ENCODE assay signal across 12 cellular contexts in the genomic region with DNA sequence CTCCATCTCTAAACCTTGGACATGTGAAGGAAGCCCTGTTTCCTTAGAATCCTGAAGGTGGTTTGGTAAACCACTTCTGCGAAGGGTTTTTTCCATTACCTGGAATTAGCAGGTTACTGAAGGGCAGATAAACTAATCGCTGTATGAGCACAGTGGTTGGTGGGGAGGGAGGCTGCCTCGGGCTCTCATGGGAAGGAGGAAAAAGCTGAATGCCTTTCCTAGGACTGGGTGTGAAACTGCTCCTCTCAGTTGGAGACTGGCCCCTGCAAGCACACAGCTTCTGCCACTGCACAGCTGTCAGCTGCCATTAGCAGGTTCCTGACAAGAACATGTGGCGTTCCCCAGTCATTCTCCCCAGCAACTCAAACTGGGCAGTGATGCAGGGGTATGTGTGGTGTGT.
DNase-seq lines count a peak whose midpoint lies in the region; ATAC-seq, FAIRE-seq and TF ChIP-seq lines count a peak whose summit lies in the region.
"Had no signal": no experiment of that assay in that cellular context is flagged by ENCODE, and none has a peak within 500 bp of the region (broad histone marks: within the 10 kb centered on the region; RNA-seq: fewer than 3 reads in every experiment).

No MANE protein-coding gene starts in this region.

- H3K79me1 ChIP-seq in mesendoderm (ENCODE audit: low read length), result no peaks in the 10 kb centered on the region

- H4K20me1 ChIP-seq in astrocyte (ENCODE audit: insufficient read depth, low read length) (no peaks in the 10 kb centered on the region), PC-9 (ENCODE audit: insufficient read depth) (no peaks in the 10 kb centered on the region)

- CTCF ChIA-PET in HEK293 (lab: Yijun Ruan, JAX) (interaction anchor here (1.0 kb wide), 1 partner anchor 163 kb away, joined by 3 read pairs; no protein-coding TSS in a partner anchor), PC-9 (lab: Charles Lee) (interaction anchor here (1.4 kb wide), 1 partner anchor 13 kb away, joined by 4 read pairs; no protein-coding TSS in a partner anchor)

- POLR2A ChIA-PET in HEK293 (lab: Yijun Ruan, JAX) (no interaction called here), PC-9 (lab: Charles Lee; ENCODE audit: unreplicated experiment) (interaction anchor here (0.7 kb wide), 1 partner anchor 13 kb away, joined by 8 read pairs; no protein-coding TSS in a partner anchor)

- intact Hi-C loops in PC-9 (cut with micrococcal nuclease; ENCODE audit: unreplicated experiment), result no loop called here

- H3K79me2 ChIP-seq in astrocyte (ENCODE audit: insufficient read depth, low read length) (no peaks in the 10 kb centered on the region), mesendoderm (ENCODE audit: control insufficient read depth, insufficient read depth, low read length) (no peaks in the 10 kb centered on the region), PC-9 (ENCODE audit: low read depth) (no peaks in the 10 kb centered on the region)

- H3K56ac ChIP-seq in mesendoderm (ENCODE audit: low read length), result no peak overlapping the region

- H3K4me1 ChIP-seq in HEK293 (ENCODE audit: control insufficient read depth, insufficient read depth, low read length) (no peaks in the 10 kb centered on the region), astrocyte (ENCODE audit: insufficient read depth, low read length) (peaks cover 39% of the 10 kb centered on the region), mesendoderm (ENCODE audit: control insufficient read depth, low read depth, low read length) (peaks cover 7% of the 10 kb centered on the region), PC-9 (replicated peaks; ENCODE audit: insufficient read depth) (no peaks in the 10 kb centered on the region; the same call in 1 of the 2 replicates)
- H3K4me1 ChIP-seq: uterus had no signal

- no peak overlapping the region for H3K4me3 Mint-ChIP-seq in astrocyte (ENCODE audit: unreplicated experiment)
- H3K4me3 Mint-ChIP-seq: T-helper 1 cell treated with Interleukin-12 subunit alpha and Interleukin-12 subunit beta and Interleukin-4 antibody, amounts not matched to agents 30 μg/mL and 1 μg/mL, for 36 hours had no signal

- peak overlapping the region; percentile 68 for H3K4me2 ChIP-seq in astrocyte (ENCODE audit: low read length)
- H3K4me2 ChIP-seq in mesendoderm (ENCODE audit: low read length), result no peak overlapping the region
- H3K4me2 ChIP-seq in PC-9, result no peak overlapping the region

- no peaks in the 10 kb centered on the region for H3F3A ChIP-seq in PC-9 (ENCODE audit: insufficient read depth, low read depth)

- no peak overlapping the region for H4K8ac ChIP-seq in mesendoderm (ENCODE audit: low read depth, low read length)

- H2AFZ ChIP-seq in astrocyte (ENCODE audit: low read depth, low read length), result no peak overlapping the region
- no peak overlapping the region for H2AFZ ChIP-seq in PC-9

- H2AK5ac ChIP-seq in mesendoderm (ENCODE audit: low read length), result no peak overlapping the region

- H3K4ac ChIP-seq in mesendoderm (ENCODE audit: low read depth, low read length), result no peak overlapping the region

- no peak overlapping the region for H3K23ac ChIP-seq in mesendoderm (ENCODE audit: low read length)

- no peak overlapping the region for H4K5ac ChIP-seq in mesendoderm (ENCODE audit: low read length)

- H3K27me3 Mint-ChIP-seq in astrocyte (ENCODE audit: low read depth, unreplicated experiment), result no peaks in the 10 kb centered on the region

- H2BK5ac ChIP-seq in mesendoderm (ENCODE audit: low read length), result no peak overlapping the region

- H3K36me3 Mint-ChIP-seq in astrocyte (ENCODE audit: low read depth, unreplicated experiment), result peaks cover 3% of the 10 kb centered on the region

- no TSS peak for BruUV-seq in PC-9 (replicated peaks; lab: Mats Ljungman, UMichigan)

- FAIRE-seq in astrocyte (lab: Jason Lieb, UNC) (no peak), GM12892 (lab: Jason Lieb, UNC) (no peak)

- no CpG with 5 or more reads among the region's 4 CpGs for WGBS in mesendoderm (ENCODE audit: extremely low coverage, insufficient coverage, low lambda C conversion rate)

- no peaks in the 10 kb centered on the region; the same call in 1 of the 2 replicates for H3K9me2 ChIP-seq in PC-9 (ENCODE audit: insufficient read depth)

- in situ Hi-C loops in Caki2 (cut with HindIII; ENCODE audit: low pct_unique_long_range_greater_than_20kb, low sequenced_read_pairs), result no loop called here

- peaks cover 42% of the 10 kb centered on the region for H3K4me1 Mint-ChIP-seq in astrocyte (ENCODE audit: low read depth, unreplicated experiment)

- H3K4me3 ChIP-seq in HEK293 (ENCODE audit: low read depth, low read length), result no peak overlapping the region
- no peak overlapping the region for H3K4me3 ChIP-seq in astrocyte (ENCODE audit: insufficient read depth, low read depth, low read length)
- no peak overlapping the region for H3K4me3 ChIP-seq in mesendoderm (ENCODE audit: low read length)
- H3K4me3 ChIP-seq in PC-9, result no peak overlapping the region
- H3K4me3 ChIP-seq: uterus had no signal

- TF ChIP-seq CTCF in HEK293 (tag by site-specific recombination; IDR thresholded peaks at IDR 0.05), result no peak
- TF ChIP-seq CTCF in astrocyte (IDR thresholded peaks at IDR 0.05; ENCODE audit: insufficient read depth, low read depth, low read length), result no peak
- TF ChIP-seq CTCF in PC-9 (conservative IDR thresholded peaks at IDR 0.05), result no peak

- H3K27ac Mint-ChIP-seq in astrocyte (ENCODE audit: unreplicated experiment), result peak overlapping the region; percentile 98
- H3K27ac Mint-ChIP-seq: T-helper 1 cell treated with Interleukin-12 subunit alpha and Interleukin-12 subunit beta and Interleukin-4 antibody, amounts not matched to agents 30 μg/mL and 1 μg/mL, for 36 hours had no signal

- TF ChIP-seq POLR2A in GM12892 (IDR thresholded peaks at IDR 0.05; ENCODE audit: low read depth, low read length), result no peak

- H3K27ac ChIP-seq in HEK293 (ENCODE audit: extremely low read depth, low read depth, low read length) (no peak overlapping the region), astrocyte (ENCODE audit: low read depth, low read length) (peak overlapping the region; percentile 92), mesendoderm (ENCODE audit: low read depth, low read length) (no peak overlapping the region), PC-9 (no peak overlapping the region)
- H3K27ac ChIP-seq: uterus had no signal

- peaks cover 7% of the 10 kb centered on the region for H3K9me3 Mint-ChIP-seq in astrocyte (ENCODE audit: unreplicated experiment)
- H3K9me3 Mint-ChIP-seq: T-helper 1 cell treated with Interleukin-12 subunit alpha and Interleukin-12 subunit beta and Interleukin-4 antibody, amounts not matched to agents 30 μg/mL and 1 μg/mL, for 36 hours had no signal

- peak overlapping the region; percentile 62 for H3K9ac ChIP-seq in astrocyte (ENCODE audit: low read length)
- no peak overlapping the region for H3K9ac ChIP-seq in mesendoderm (ENCODE audit: low read length)

- no peak overlapping the region for H3K18ac ChIP-seq in mesendoderm (ENCODE audit: low read length)

- H2BK15ac ChIP-seq in mesendoderm (replicated peaks; ENCODE audit: low read depth), result no peak overlapping the region

- no peaks in the 10 kb centered on the region for H3K36me3 ChIP-seq in HEK293 (ENCODE audit: control insufficient read depth in 2 of 2, insufficient read depth in 1 of 2, low read length in 2 of 2)
- H3K36me3 ChIP-seq in astrocyte (ENCODE audit: insufficient read depth, low read length), result no peaks in the 10 kb centered on the region
- no peaks in the 10 kb centered on the region for H3K36me3 ChIP-seq in mesendoderm (ENCODE audit: control insufficient read depth, insufficient read depth, low read length)
- H3K36me3 ChIP-seq in PC-9 (ENCODE audit: low read depth), result no peaks in the 10 kb centered on the region
- H3K36me3 ChIP-seq: uterus had no signal

- H3K9me3 ChIP-seq in HEK293 (ENCODE audit: control insufficient read depth, insufficient read depth, low read depth, low read length) (no peaks in the 10 kb centered on the region), astrocyte (ENCODE audit: insufficient read depth, low read depth, low read length) (peaks cover 2% of the 10 kb centered on the region), PC-9 (ENCODE audit: insufficient read depth, low read depth) (no peaks in the 10 kb centered on the region)
- H3K9me3 ChIP-seq: uterus had no signal

- H2BK120ac ChIP-seq in mesendoderm (ENCODE audit: low read depth, low read length), result no peak overlapping the region

- no peaks in the 10 kb centered on the region for H3K27me3 ChIP-seq in astrocyte (ENCODE audit: insufficient read depth, low read length)
- no peaks in the 10 kb centered on the region for H3K27me3 ChIP-seq in mesendoderm (ENCODE audit: insufficient read depth, low read length, poor library complexity)
- H3K27me3 ChIP-seq in PC-9 (ENCODE audit: insufficient read depth, low read depth), result no peaks in the 10 kb centered on the region
- H3K27me3 ChIP-seq: uterus had no signal

- ATAC-seq in left lobe of liver, result no peak

- peak; percentile 39 for DNase-seq in Caki2 (ENCODE audit: low read depth)
- DNase-seq in astrocyte (ENCODE audit: low read depth), result peak; percentile 21
- peak; percentile 84 for DNase-seq in mesendoderm
- DNase-seq in COR-L47 (lab: John Stamatoyannopoulos, UW), result no peak
- no peak for DNase-seq in left lobe of liver (ENCODE audit: low spot score)
- no peak for DNase-seq in GM12892 (ENCODE audit: insufficient read length)
- DNase-seq in PC-9, result no peak
- DNase-seq: activated CD4-positive, alpha-beta T cell treated with anti-CD3 and anti-CD28 coated beads for 1 hour; NCI-H2107; uterus had no signal

TF ChIP-seq in HEK293, 187 proteins besides CTCF, POLR2A, EP300 and RAD21:
- no peak for TF ChIP-seq ZNF10 (tag by site-specific recombination; IDR thresholded peaks at IDR 0.05)
- TF ChIP-seq ZIC2 (tag by site-specific recombination; IDR thresholded peaks at IDR 0.05), result 0 out of 2 replicates have a peak, but pooled peaks have one; percentile 18

Comparison
In these comparisons a context has a peak if more than half of its experiments do, and no peak if none do; other contexts are left out.
1. DNase-seq: peak in Caki2 (single experiment), astrocyte (single experiment) and mesendoderm (single experiment); none in COR-L47 (single experiment), left lobe of liver (single experiment), GM12892 (single experiment) and PC-9 (0 of 2).